ENCODE assay signal across 1 cellular context in genomic region chr17:17702821-17703607, GRCh38.
TF ChIP-seq lines count a peak whose summit lies in the region.

No MANE protein-coding gene starts in this region.

TF ChIP-seq in GM12891, 5 proteins besides CTCF, POLR2A, EP300 and RAD21:
- TF ChIP-seq PAX5 (IDR thresholded peaks at IDR 0.05; ENCODE audit: insufficient read depth, low read length, severe bottlenecking), result no peak
